ENCODE assay signal across 1 cellular context in genomic region chr6:74588094-74588493, GRCh38.
TF ChIP-seq lines count a peak whose summit lies in the region.

No MANE protein-coding gene starts in this region.

TF ChIP-seq in GM23338, 12 proteins besides CTCF, POLR2A, EP300 and RAD21:
- TF ChIP-seq ZNF462 (CRISPR knock-in tag; IDR thresholded peaks at IDR 0.05) (no peak), EZH2 (IDR thresholded peaks at IDR 0.05; ENCODE audit: low read depth, unreplicated experiment) (no peak), CREB1 (CRISPR knock-in tag; IDR thresholded peaks at IDR 0.05; ENCODE audit: low read depth) (no peak), JUNB (IDR thresholded peaks at IDR 0.05; ENCODE audit: unreplicated experiment) (no peak), ZNF331 (CRISPR knock-in tag; IDR thresholded peaks at IDR 0.05; ENCODE audit: low read depth) (no peak), NANOG (IDR thresholded peaks at IDR 0.05; ENCODE audit: borderline replicate concordance) (no peak), POLR2AphosphoS5 (IDR thresholded peaks at IDR 0.05; ENCODE audit: low read depth) (no peak), STAT1 (IDR thresholded peaks at IDR 0.05; ENCODE audit: unreplicated experiment) (no peak), EZH2phosphoT487 (IDR thresholded peaks at IDR 0.05; ENCODE audit: unreplicated experiment) (no peak), ZNF114 (CRISPR knock-in tag; IDR thresholded peaks at IDR 0.05) (no peak), ETS1 (IDR thresholded peaks at IDR 0.05) (no peak), REST (IDR thresholded peaks at IDR 0.05; ENCODE audit: unreplicated experiment) (no peak)
